In the genomic region with DNA sequence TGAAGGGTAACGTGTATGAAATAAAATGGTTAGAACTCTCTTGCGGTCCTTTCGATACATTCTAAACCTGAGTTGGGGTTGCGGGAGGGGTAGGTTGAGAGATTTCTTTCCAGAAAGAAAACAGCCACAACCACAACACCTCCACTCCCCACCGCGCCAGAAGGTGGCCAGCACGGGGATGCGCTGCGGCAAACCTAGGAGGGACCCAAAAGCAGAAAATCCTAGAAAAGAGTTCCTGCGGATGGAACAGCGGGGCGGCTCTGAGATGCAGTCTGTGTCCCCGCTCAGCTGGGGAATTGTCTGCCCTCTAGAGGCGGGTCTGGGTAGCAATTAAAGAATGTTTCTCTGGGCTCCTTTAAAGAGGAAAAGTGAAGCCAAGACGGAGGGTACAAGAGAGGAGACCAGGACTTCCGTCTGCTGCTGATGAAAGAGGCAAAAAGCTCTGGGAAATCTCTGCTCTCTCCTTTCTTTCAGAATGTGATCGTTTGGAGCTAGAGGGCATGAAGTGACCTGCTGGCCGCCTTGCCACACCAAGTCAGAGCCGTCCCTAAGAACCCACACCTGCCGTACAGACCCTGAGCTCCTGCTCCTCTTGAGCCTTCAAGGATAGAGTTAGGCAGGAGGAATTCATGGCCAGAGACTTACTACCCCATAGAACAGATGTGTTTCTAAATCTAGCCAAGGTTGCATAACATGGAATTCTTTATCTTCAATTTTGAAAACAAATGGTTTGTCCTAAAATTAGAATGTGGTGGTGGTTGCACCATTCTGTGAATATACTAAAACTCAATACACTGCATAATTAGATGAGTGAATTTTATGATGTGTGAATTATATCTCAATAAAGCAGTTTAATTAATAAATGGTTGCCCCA, we compare ENCODE assay signal across 8 cellular contexts. TPM values are rescaled to one million over a fixed set of nuclear protein-coding genes. Genes with fewer than 3 reads are reported as not detected.
DNase-seq lines count a peak whose midpoint lies in the region; ATAC-seq and TF ChIP-seq lines count a peak whose summit lies in the region.

No MANE protein-coding gene starts in this region.

- no peak overlapping the region for H3K4ac ChIP-seq in neuronal stem cell (ENCODE audit: low read length)

- H3K4me3 Mint-ChIP-seq in activated T-cell treated with anti-CD3 and anti-CD28 coated beads, Interleukin-2, amount 50 U/mL, for 4 hours = peak overlapping the region; percentile 87

- no peak overlapping the region for H2AK5ac ChIP-seq in neuronal stem cell (ENCODE audit: low read depth, low read length)

- H4K91ac ChIP-seq in neuronal stem cell (ENCODE audit: low read depth, low read length, poor library complexity) = no peak overlapping the region

- no peak overlapping the region for H3K14ac ChIP-seq in neuronal stem cell (ENCODE audit: low read length)

- H3K9ac ChIP-seq in OCI-LY3 (ENCODE audit: low read length) = peak overlapping the region; percentile 54
- H3K9ac ChIP-seq in neuronal stem cell (ENCODE audit: low read depth, low read length, poor library complexity) = no peak overlapping the region

- H2BK15ac ChIP-seq in neuronal stem cell (ENCODE audit: low read length) = no peak overlapping the region

- no peak overlapping the region for H2BK5ac ChIP-seq in neuronal stem cell (ENCODE audit: low read length)

- no peaks in the 10 kb centered on the region for H3K9me3 ChIP-seq in OCI-LY3 (ENCODE audit: insufficient read depth, low read length)
- H3K9me3 ChIP-seq in neuronal stem cell (replicated peaks in 1 of 2; ENCODE audit: control insufficient read depth in 2 of 2, insufficient read depth in 1 of 2, low read depth in 1 of 2, low read length in 2 of 2) = no peaks in the 10 kb centered on the region
- H3K9me3 ChIP-seq in thoracic aorta = no peaks in the 10 kb centered on the region

- no peaks in the 10 kb centered on the region for H3K79me2 ChIP-seq in OCI-LY3 (ENCODE audit: low read length)

- H4K8ac ChIP-seq in neuronal stem cell (ENCODE audit: low read depth, low read length) = no peak overlapping the region

- H3K23ac ChIP-seq in neuronal stem cell (ENCODE audit: low read depth, low read length, poor library complexity) = no peak overlapping the region

- H3K4me1 Mint-ChIP-seq in activated T-cell treated with anti-CD3 and anti-CD28 coated beads, Interleukin-2, amount 50 U/mL, for 4 hours (ENCODE audit: low read depth) = peaks cover 34% of the 10 kb centered on the region

- H3K4me3 ChIP-seq in OCI-LY3 (ENCODE audit: low read length) = peak overlapping the region; percentile 83
- no peak overlapping the region for H3K4me3 ChIP-seq in neuronal stem cell (ENCODE audit: low read length in 2 of 2)
- H3K4me3 ChIP-seq in thoracic aorta = peak overlapping the region; percentile 64

- H3K27me3 ChIP-seq in OCI-LY3 (ENCODE audit: low read depth, low read length) = peaks cover 30% of the 10 kb centered on the region
- peaks cover 0 to 35% (median 0%) of the 10 kb centered on the region in 3 experiments for H3K27me3 ChIP-seq in neuronal stem cell (ENCODE audit: control insufficient read depth in 3 of 3, insufficient read depth in 3 of 3, low read depth in 1 of 3, low read length in 3 of 3)
- no peaks in the 10 kb centered on the region for H3K27me3 ChIP-seq in thoracic aorta (replicated peaks; ENCODE audit: insufficient read depth)

- TF ChIP-seq CTCF in OCI-LY3 (IDR thresholded peaks at IDR 0.05; ENCODE audit: low read depth, low read length) = peak; percentile 91
- TF ChIP-seq CTCF in thoracic aorta (IDR thresholded peaks at IDR 0.05) = peak; percentile 68

- H4K20me1 ChIP-seq in OCI-LY3 (ENCODE audit: insufficient read depth, low read length) = no peaks in the 10 kb centered on the region

- H3K27ac ChIP-seq in OCI-LY3 (ENCODE audit: low read length) (no peak overlapping the region), neuronal stem cell (replicated peaks; ENCODE audit: low read length) (no peak overlapping the region), thoracic aorta (no peak overlapping the region)

- no peak overlapping the region for H2BK12ac ChIP-seq in neuronal stem cell (ENCODE audit: low read length)

- H3K36me3 Mint-ChIP-seq in activated T-cell treated with anti-CD3 and anti-CD28 coated beads, Interleukin-2, amount 50 U/mL, for 4 hours (ENCODE audit: insufficient read depth) = peaks cover under 1% of the 10 kb centered on the region

- peak; percentile 85 for ATAC-seq in GM19035 (IDR thresholded peaks at IDR 0.05; ENCODE audit: unreplicated experiment)
- ATAC-seq in HG03432 (IDR thresholded peaks at IDR 0.05; ENCODE audit: unreplicated experiment) = peak; percentile 83
- peak; percentile 80 to 89 for ATAC-seq in activated T-cell treated with anti-CD3 and anti-CD28 coated beads, Interleukin-2, amount 50 U/mL, for 4 hours
- peak; percentile 62 for ATAC-seq in thoracic aorta (ENCODE audit: insufficient number of reproducible peaks, low FRiP score, low read depth)

- WGBS in neuronal stem cell (ENCODE audit: extremely low coverage in 2 of 2, insufficient read length in 2 of 2, insufficient replicate concordance in 1 of 2), 2 donors = no CpG with 5 or more reads among the region's 20 CpGs

- DNase-seq in AML-193 (lab: John Stamatoyannopoulos, UW) = peak; percentile 31 to 32
- peak; percentile 60 for DNase-seq in activated T-cell treated with anti-CD3 and anti-CD28 coated beads, Interleukin-2, amount 50 U/mL, for 4 hours
- peak; percentile 9 for DNase-seq in fibroblast of the conjunctiva (ENCODE audit: low read depth)
- DNase-seq in neuronal stem cell (ENCODE audit: low spot score) = peak; percentile 56
- no peak for DNase-seq in thoracic aorta (ENCODE audit: low spot score)

- no peak overlapping the region for H2BK120ac ChIP-seq in neuronal stem cell (ENCODE audit: low read depth, low read length)

- H3K27me3 Mint-ChIP-seq in activated T-cell treated with anti-CD3 and anti-CD28 coated beads, Interleukin-2, amount 50 U/mL, for 4 hours (ENCODE audit: low read depth) = peaks cover 6% of the 10 kb centered on the region

- H3K9me3 Mint-ChIP-seq in activated T-cell treated with anti-CD3 and anti-CD28 coated beads, Interleukin-2, amount 50 U/mL, for 4 hours = no peaks in the 10 kb centered on the region

- peaks cover 37% of the 10 kb centered on the region for H3K4me1 ChIP-seq in OCI-LY3 (ENCODE audit: low read length)
- H3K4me1 ChIP-seq in neuronal stem cell (ENCODE audit: control insufficient read depth in 2 of 2, insufficient read depth in 1 of 2, low read depth in 1 of 2, low read length in 2 of 2) = peaks cover 0 to 3% of the 10 kb centered on the region in 2 donors
- peaks cover 0 to 11% of the 10 kb centered on the region in 2 donors for H3K4me1 ChIP-seq in thoracic aorta (ENCODE audit: control insufficient read depth in 1 of 2, low read depth in 2 of 2)

- H3K36me3 ChIP-seq in OCI-LY3 (replicated peaks; ENCODE audit: low read depth, low read length) (no peaks in the 10 kb centered on the region), neuronal stem cell (replicated peaks in 1 of 2; ENCODE audit: control insufficient read depth in 2 of 2, insufficient read depth in 2 of 2, low read length in 2 of 2) (no peaks in the 10 kb centered on the region), thoracic aorta (no peaks in the 10 kb centered on the region)

- no peaks in the 10 kb centered on the region for H3K79me1 ChIP-seq in neuronal stem cell (ENCODE audit: low read depth, low read length)

- H3K4me2 ChIP-seq in OCI-LY3 (ENCODE audit: low read length) = peak overlapping the region; percentile 84
- no peak overlapping the region for H3K4me2 ChIP-seq in neuronal stem cell (ENCODE audit: insufficient read depth, low read length, poor library complexity, severe bottlenecking)

- H3K18ac ChIP-seq in neuronal stem cell (ENCODE audit: low read length) = no peak overlapping the region

- peak overlapping the region; percentile 94 for H2AFZ ChIP-seq in OCI-LY3 (ENCODE audit: low read depth, low read length)
- peak overlapping the region; percentile 77 for H2AFZ ChIP-seq in neuronal stem cell (ENCODE audit: low read length)

RNA-seq across cellular contexts. Expression of gene COA6, which starts 46.5 kb away (rescaled TPM):
- 10 to 100 TPM; 55.6 to 65.4 (median 62.8) TPM for total RNA-seq in activated T-cell treated with anti-CD3 and anti-CD28 coated beads, Interleukin-2, amount 50 U/mL, for 4 hours
- 36.1 TPM for polyA plus RNA-seq in neuronal stem cell (2013, experiment 1 of 2)
- polyA plus RNA-seq in neuronal stem cell (2013, experiment 2 of 2) = 36.5 TPM
- total RNA-seq in thoracic aorta = 1 to 10 TPM in 1 of 2 donors, not detected in 1; 3.4 TPM

Comparison
In these comparisons a context has a peak if more than half of its experiments do, and no peak if none do; other contexts are left out.
1. H3K4me3 ChIP-seq: peak in OCI-LY3 (single experiment) and thoracic aorta (single experiment); none in neuronal stem cell (0 of 2).
2. RNA of gene COA6, which starts 46.5 kb away (total RNA-seq): 55.6 to 65.4 TPM in activated T-cell treated with anti-CD3 and anti-CD28 coated beads, Interleukin-2, amount 50 U/mL, for 4 hours; 3.4 TPM in thoracic aorta; every median in the first group is over 10 times any median in the second.
3. Peak in every context shown above with its lines, with median percentiles within 50 percentile points of each other: ATAC-seq.